Comparison of ENCODE assay signal across 8 cellular contexts in genomic region chr3:139668332-139668731, GRCh38. TPM values are rescaled to one million over a fixed set of nuclear protein-coding genes. Genes with fewer than 3 reads are reported as not detected.
"Had no signal": no experiment of that assay in that cellular context is flagged by ENCODE, and none has a peak within 500 bp of the region (broad histone marks: within the 10 kb centered on the region; RNA-seq: fewer than 3 reads in every experiment).

No MANE protein-coding gene starts in this region.

- H3K36me3 Mint-ChIP-seq: IgD-negative memory B cell had no signal

- H2AFZ ChIP-seq: GM23248 had no signal

- DNase-seq: GM23248, H7, HCEC 1CT, KBM-7 had no signal

- ATAC-seq: HepG2 had no signal

- FAIRE-seq: HepG2, HTR-8/SVneo had no signal

- H3K27ac ChIP-seq: GM23248 had no signal

- H3K4me3 ChIP-seq: GM23248 had no signal

- H3K9ac ChIP-seq: GM23248 had no signal

- H3K4me3 Mint-ChIP-seq: IgD-negative memory B cell had no signal

- H3K27ac Mint-ChIP-seq: IgD-negative memory B cell had no signal

- H3K9me3 Mint-ChIP-seq: IgD-negative memory B cell had no signal

- H3K27me3 Mint-ChIP-seq: IgD-negative memory B cell had no signal

RNA-seq across cellular contexts. Expression of gene NMNAT3, which starts 9.4 kb away (rescaled TPM):
- total RNA-seq: GM23248, H4 had no signal
- polyA plus RNA-seq: GM23248 had no signal
